In genomic region chr13:78460176-78460575, GRCh38 we compare ENCODE assay signal across 26 cellular contexts.
DNase-seq lines count a peak whose midpoint lies in the region; ATAC-seq, FAIRE-seq and TF ChIP-seq lines count a peak whose summit lies in the region.
"Had no signal": no experiment of that assay in that cellular context is flagged by ENCODE, and none has a peak within 500 bp of the region (broad histone marks: within the 10 kb centered on the region; RNA-seq: fewer than 3 reads in every experiment).

No MANE protein-coding gene starts in this region.

- no peaks in the 10 kb centered on the region for H4K20me1 ChIP-seq in HepG2 (ENCODE audit: insufficient read depth, low read length)
- H4K20me1 ChIP-seq: BLaER1 treated with 17β-estradiol and CSF1 and Interleukin-3, amounts not matched to agents 10 nM and 100 nM had no signal

- no peak overlapping the region for H3K4me2 ChIP-seq in HepG2 (ENCODE audit: low read depth, low read length)
- H3K4me2 ChIP-seq: A549; BLaER1 treated with 17β-estradiol and CSF1 and Interleukin-3, amounts not matched to agents 10 nM and 100 nM; GM23338 had no signal

- DNase-seq in HepG2 (ENCODE audit: low spot score) (no peak), right lobe of liver (no peak), KBM-7 (peak; percentile 3), OCI-M1 (lab: John Stamatoyannopoulos, UW) (peak; percentile 16), left colon (no peak)
- no peak for DNase-seq in activated CD4-positive, alpha-beta memory T cell treated with anti-CD3 and anti-CD28 coated beads, Interleukin-2, amount 10 ng/mL, durations not matched to agents 7 days and 5 days
- DNase-seq: 8988T; ACHN; AML-193; BE2C; CD4-positive, alpha-beta T cell; CD8-positive, alpha-beta memory T cell; DMS 273 treated with DMSO at 0.1 percent for 48 hours; DMS79; EL; GF-D8; H9; HFFc6 had no signal

- H3K9me3 Mint-ChIP-seq in activated CD4-positive, alpha-beta memory T cell treated with anti-CD3 and anti-CD28 coated beads, Interleukin-2, amount 10 ng/mL, durations not matched to agents 7 days and 5 days, result peaks cover 3% of the 10 kb centered on the region
- H3K9me3 Mint-ChIP-seq: GM23338, H9 had no signal

- no TSS peak for BruUV-seq in HepG2 (replicated peaks; lab: Mats Ljungman, UMichigan)

- in situ Hi-C loops in HepG2 (cut with HindIII; ENCODE audit: extremely low pct_ligation_motif_present, low pct_unique_long_range_greater_than_20kb), result no loop called here
- in situ Hi-C loops in KBM-7 (cut with MboI; ENCODE audit: low pct_unique_long_range_greater_than_20kb, low sequenced_read_pairs), result no loop called here

- H3K27ac ChIP-seq in HepG2 (ENCODE audit: extremely low read length, insufficient read depth, low read length) (no peak overlapping the region), right lobe of liver (no peak overlapping the region)
- H3K27ac ChIP-seq: A549; BLaER1 treated with 17β-estradiol and CSF1 and Interleukin-3, amounts not matched to agents 10 nM and 100 nM had no signal

- CTCF ChIA-PET in HepG2 (lab: Yijun Ruan, JAX; ENCODE audit: low intra/inter-chr PET ratio, low total read pairs), result no interaction called here
- CTCF ChIA-PET in activated CD4-positive, alpha-beta memory T cell treated with anti-CD3 and anti-CD28 coated beads, Interleukin-2, amount 10 ng/mL, durations not matched to agents 7 days and 5 days (lab: Charles Lee), result no interaction called here

- no peak overlapping the region for H2AFZ ChIP-seq in HepG2 (ENCODE audit: low read length)
- H2AFZ ChIP-seq: GM23338 had no signal

- H3K79me2 ChIP-seq in HepG2 (ENCODE audit: insufficient read depth, low read length), result no peaks in the 10 kb centered on the region

- H3K4me1 Mint-ChIP-seq in activated CD4-positive, alpha-beta memory T cell treated with anti-CD3 and anti-CD28 coated beads, Interleukin-2, amount 10 ng/mL, durations not matched to agents 7 days and 5 days, result no peaks in the 10 kb centered on the region
- H3K4me1 Mint-ChIP-seq: CD8-positive, alpha-beta memory T cell; GM23338; H9 had no signal

- TF ChIP-seq POLR2A in HepG2 (IDR thresholded peaks at IDR 0.05; ENCODE audit: insufficient read depth in 1 of 2, low read depth in 2 of 2, low read length in 2 of 2), result no peak
- no peak for TF ChIP-seq POLR2A in right lobe of liver (IDR thresholded peaks at IDR 0.05)

- intact Hi-C loops in HepG2 (cut with micrococcal nuclease; ENCODE audit: unreplicated experiment) (no loop called here), right lobe of liver (cut with DNase I) (no loop called here), left colon (cut with DNase I, micrococcal nuclease) (no loop called here)

- no peaks in the 10 kb centered on the region for H3K27me3 Mint-ChIP-seq in activated CD4-positive, alpha-beta memory T cell treated with anti-CD3 and anti-CD28 coated beads, Interleukin-2, amount 10 ng/mL, durations not matched to agents 7 days and 5 days
- H3K27me3 Mint-ChIP-seq: CD8-positive, alpha-beta memory T cell had no signal

- no peaks in the 10 kb centered on the region for H3K36me3 Mint-ChIP-seq in activated CD4-positive, alpha-beta memory T cell treated with anti-CD3 and anti-CD28 coated beads, Interleukin-2, amount 10 ng/mL, durations not matched to agents 7 days and 5 days (ENCODE audit: low read depth)
- H3K36me3 Mint-ChIP-seq: CD14-positive monocyte; CD8-positive, alpha-beta memory T cell had no signal

- POLR2A ChIA-PET in HepG2 (lab: Yijun Ruan, JAX), result no interaction called here
- POLR2A ChIA-PET in activated CD4-positive, alpha-beta memory T cell treated with anti-CD3 and anti-CD28 coated beads, Interleukin-2, amount 10 ng/mL, durations not matched to agents 7 days and 5 days (lab: Charles Lee), result no interaction called here

- no peak for FAIRE-seq in HepG2 (lab: Jason Lieb, UNC)
- FAIRE-seq: A549, D721Med, GM12891, GM18507 had no signal

- no peak overlapping the region for H3K4me3 Mint-ChIP-seq in activated CD4-positive, alpha-beta memory T cell treated with anti-CD3 and anti-CD28 coated beads, Interleukin-2, amount 10 ng/mL, durations not matched to agents 7 days and 5 days
- H3K4me3 Mint-ChIP-seq: CD14-positive monocyte; CD4-positive, alpha-beta T cell; CD8-positive, alpha-beta memory T cell; GM23338; H9; HFFc6 had no signal

- H3K27ac Mint-ChIP-seq in activated CD4-positive, alpha-beta memory T cell treated with anti-CD3 and anti-CD28 coated beads, Interleukin-2, amount 10 ng/mL, durations not matched to agents 7 days and 5 days, result no peak overlapping the region
- H3K27ac Mint-ChIP-seq: CD4-positive, alpha-beta T cell; CD8-positive, alpha-beta memory T cell; GM23338; H9; HFFc6 had no signal

- H3K27me3 ChIP-seq in HepG2 (ENCODE audit: control insufficient read depth in 1 of 2, insufficient read depth in 2 of 2, low read length in 2 of 2) (no peaks in the 10 kb centered on the region), right lobe of liver (no peaks in the 10 kb centered on the region)
- H3K27me3 ChIP-seq: BE2C; BLaER1 treated with 17β-estradiol and CSF1 and Interleukin-3, amounts not matched to agents 10 nM and 100 nM had no signal

- 2% methylated on average over 2 of the region's 2 CpGs for WGBS in HepG2 (ENCODE audit: low lambda C conversion rate)
- WGBS in right lobe of liver (ENCODE audit: insufficient coverage, low coverage, low lambda C conversion rate, missing lambda C conversion rate), result 61% methylated on average over 2 of the region's 2 CpGs

- H3K9me3 ChIP-seq in HepG2 (ENCODE audit: low read length) (no peaks in the 10 kb centered on the region), right lobe of liver (no peaks in the 10 kb centered on the region)
- H3K9me3 ChIP-seq: A549; BE2C; BLaER1 treated with 17β-estradiol and CSF1 and Interleukin-3, amounts not matched to agents 10 nM and 100 nM had no signal

- TF ChIP-seq RAD21 in HepG2 (CRISPR knock-in tag; IDR thresholded peaks at IDR 0.05), result no peak

- H3K36me3 ChIP-seq in HepG2 (replicated peaks in 1 of 2; ENCODE audit: control insufficient read depth in 1 of 2, insufficient read depth in 2 of 2, low read length in 2 of 2) (no peaks in the 10 kb centered on the region), right lobe of liver (no peaks in the 10 kb centered on the region)
- H3K36me3 ChIP-seq: BE2C; BLaER1 treated with 17β-estradiol and CSF1 and Interleukin-3, amounts not matched to agents 10 nM and 100 nM had no signal

- no peak overlapping the region for H3K4me3 ChIP-seq in HepG2 (replicated peaks in 1 of 3; ENCODE audit: insufficient read depth in 1 of 3, low read depth in 2 of 3, low read length in 3 of 3)
- no peak overlapping the region for H3K4me3 ChIP-seq in right lobe of liver
- H3K4me3 ChIP-seq: A549; BLaER1 treated with 17β-estradiol and CSF1 and Interleukin-3, amounts not matched to agents 10 nM and 100 nM; GM23338 had no signal

- H3K9ac ChIP-seq in HepG2 (ENCODE audit: insufficient read depth, low read depth, low read length), result no peak overlapping the region
- H3K9ac ChIP-seq: BLaER1 treated with 17β-estradiol and CSF1 and Interleukin-3, amounts not matched to agents 10 nM and 100 nM had no signal

- TF ChIP-seq CTCF in HepG2 (CRISPR knock-in tag; IDR thresholded peaks at IDR 0.05), result no peak
- TF ChIP-seq CTCF in right lobe of liver (IDR thresholded peaks at IDR 0.05), result no peak

- no peaks in the 10 kb centered on the region for H3K4me1 ChIP-seq in HepG2 (ENCODE audit: insufficient read depth, low read length)
- H3K4me1 ChIP-seq in right lobe of liver, result no peaks in the 10 kb centered on the region
- H3K4me1 ChIP-seq: A549; BE2C; BLaER1 treated with 17β-estradiol and CSF1 and Interleukin-3, amounts not matched to agents 10 nM and 100 nM had no signal

- no peak for TF ChIP-seq EP300 in HepG2 (IDR thresholded peaks at IDR 0.05; ENCODE audit: low read depth in 2 of 2, low read length in 2 of 2)
- no peak for TF ChIP-seq EP300 in HepG2 (CRISPR knock-in tag; IDR thresholded peaks at IDR 0.05; ENCODE audit: borderline replicate concordance)

- ATAC-seq in HepG2 (no peak), right lobe of liver (no peak), left colon (no peak), HG02798 (IDR thresholded peaks at IDR 0.05; ENCODE audit: poor library complexity, unreplicated experiment) (no peak)
- ATAC-seq: A549, GM23338 had no signal

TF ChIP-seq in HepG2, 621 proteins besides CTCF, POLR2A, EP300 and RAD21:
- peak; percentile 62; the same call in 1 of the 2 replicates for TF ChIP-seq CREB1 (IDR thresholded peaks at IDR 0.05)
- no peak for TF ChIP-seq CREB1 (CRISPR knock-in tag; IDR thresholded peaks at IDR 0.05)
- TF ChIP-seq E2F1 (CRISPR knock-in tag; IDR thresholded peaks at IDR 0.05), result no peak
- TF ChIP-seq ATF7 (IDR thresholded peaks at IDR 0.05), result peak; percentile 85
- TF ChIP-seq ATF7 (CRISPR knock-in tag; IDR thresholded peaks at IDR 0.05), result no peak
- TF ChIP-seq SCMH1 (CRISPR knock-in tag; IDR thresholded peaks at IDR 0.05; ENCODE audit: borderline replicate concordance), result no peak
- no peak for TF ChIP-seq ZNF75D (CRISPR knock-in tag; IDR thresholded peaks at IDR 0.05; ENCODE audit: borderline replicate concordance)
- no peak for TF ChIP-seq TOPORS (CRISPR knock-in tag; IDR thresholded peaks at IDR 0.05)
- TF ChIP-seq MIER2 (CRISPR knock-in tag; IDR thresholded peaks at IDR 0.05), result no peak
- no peak for TF ChIP-seq REXO4 (CRISPR knock-in tag; IDR thresholded peaks at IDR 0.05; ENCODE audit: borderline replicate concordance)
- no peak for TF ChIP-seq ATF4 (CRISPR knock-in tag; IDR thresholded peaks at IDR 0.05)

Comparison
In these comparisons a context has a peak if more than half of its experiments do, and no peak if none do; other contexts are left out.
1. DNase-seq: peak in KBM-7 (single experiment) and OCI-M1 (single experiment); none in HepG2 (single experiment), right lobe of liver (0 of 3), left colon (0 of 2) and activated CD4-positive, alpha-beta memory T cell treated with anti-CD3 and anti-CD28 coated beads, Interleukin-2, amount 10 ng/mL, durations not matched to agents 7 days and 5 days (single experiment).